ENCODE assay signal across 23 cellular contexts in genomic region chr10:11654659-11655058, GRCh38. TPM values are rescaled to one million over a fixed set of nuclear protein-coding genes. Genes with fewer than 3 reads are reported as not detected.
DNase-seq lines count a peak whose midpoint lies in the region; ATAC-seq, FAIRE-seq and TF ChIP-seq lines count a peak whose summit lies in the region.
"Had no signal": no experiment of that assay in that cellular context is flagged by ENCODE, and none has a peak within 500 bp of the region (broad histone marks: within the 10 kb centered on the region; RNA-seq: fewer than 3 reads in every experiment).

No MANE protein-coding gene starts in this region.

- H3K9ac ChIP-seq in K562 (ENCODE audit: insufficient read depth in 1 of 2, low read depth in 2 of 2, low read length in 2 of 2), result no peak overlapping the region; a peak in 1 of 4 replicates
- H3K9ac ChIP-seq in neuronal stem cell (ENCODE audit: low read depth, low read length, poor library complexity), result no peak overlapping the region
- H3K9ac ChIP-seq: BLaER1 treated with 17β-estradiol and CSF1 and Interleukin-3, amounts not matched to agents 10 nM and 100 nM had no signal

- H3K27ac Mint-ChIP-seq in GM23338, result no peak overlapping the region
- H3K27ac Mint-ChIP-seq: CD4-positive, alpha-beta memory T cell; IgD-negative memory B cell had no signal

- no peaks in the 10 kb centered on the region for H3K9me3 ChIP-seq in K562 (replicated peaks; ENCODE audit: control insufficient read depth, insufficient read depth, low read depth, low read length)
- no peaks in the 10 kb centered on the region for H3K9me3 ChIP-seq in neuronal stem cell (replicated peaks in 1 of 2; ENCODE audit: control insufficient read depth in 2 of 2, insufficient read depth in 1 of 2, low read depth in 1 of 2, low read length in 2 of 2)
- no peaks in the 10 kb centered on the region for H3K9me3 ChIP-seq in pancreas
- H3K9me3 ChIP-seq: Caco-2, Peyer's patch had no signal

- H3K18ac ChIP-seq in neuronal stem cell (ENCODE audit: low read length), result no peak overlapping the region

- ATAC-seq in GM23338 (no peak), K562 (no peak), GM18868 (IDR thresholded peaks at IDR 0.05; ENCODE audit: unreplicated experiment) (no peak), GM21423 (IDR thresholded peaks at IDR 0.05; ENCODE audit: unreplicated experiment) (no peak), pancreas (no peak)

- no peak overlapping the region for H3K4ac ChIP-seq in neuronal stem cell (ENCODE audit: low read length)

- H3K9me3 Mint-ChIP-seq in GM23338, result no peaks in the 10 kb centered on the region; the same call in 2 of the 3 replicates
- H3K9me3 Mint-ChIP-seq: CD4-positive, alpha-beta memory T cell; IgD-negative memory B cell had no signal

- DNase-seq in NCI-H2227 (lab: John Stamatoyannopoulos, UW; ENCODE audit: unreplicated experiment) (peak; percentile 0), NCI-H2227 treated with DMSO at 0.1 percent for 48 hours (lab: John Stamatoyannopoulos, UW) (no peak), GM23338 (ENCODE audit: low spot score) (no peak), K562 (ENCODE audit: extremely low read depth in 1 of 4, low spot score in 3 of 4) (no peak), neuronal stem cell (ENCODE audit: low spot score) (no peak), pancreas (no peak)
- DNase-seq: Caco-2; CD4-positive, alpha-beta memory T cell; DND-41; H7; Kasumi-1; NCI-H1694; NCI-H510A treated with DMSO at 0.1 percent for 48 hours; NCI-H774; Peyer's patch; Right ventricle myocardium superior; SW 1271 had no signal

- no peaks in the 10 kb centered on the region for H3F3A ChIP-seq in GM23338 (replicated peaks; ENCODE audit: low read depth)

- H3K36me3 ChIP-seq in GM23338 (ENCODE audit: insufficient read depth) (no peaks in the 10 kb centered on the region), K562 (ENCODE audit: control insufficient read depth, insufficient read depth, low read length) (no peaks in the 10 kb centered on the region), neuronal stem cell (replicated peaks in 1 of 2; ENCODE audit: control insufficient read depth in 2 of 2, insufficient read depth in 2 of 2, low read length in 2 of 2) (no peaks in the 10 kb centered on the region), pancreas (no peaks in the 10 kb centered on the region)
- H3K36me3 ChIP-seq: BLaER1 treated with 17β-estradiol and CSF1 and Interleukin-3, amounts not matched to agents 10 nM and 100 nM; Peyer's patch had no signal

- H3K79me2 ChIP-seq in GM23338 (replicated peaks; ENCODE audit: insufficient read depth) (no peaks in the 10 kb centered on the region), K562 (ENCODE audit: control insufficient read depth, insufficient read depth, low read length) (no peaks in the 10 kb centered on the region)

- in situ Hi-C loops in K562 (cut with MboI), result no loop called here

- no peaks in the 10 kb centered on the region for H3K79me1 ChIP-seq in neuronal stem cell (ENCODE audit: low read depth, low read length)

- H4K91ac ChIP-seq in neuronal stem cell (ENCODE audit: low read depth, low read length, poor library complexity), result no peak overlapping the region

- H4K20me1 ChIP-seq in GM23338 (replicated peaks; ENCODE audit: insufficient read depth) (no peaks in the 10 kb centered on the region), K562 (replicated peaks; ENCODE audit: control insufficient read depth, insufficient read depth, low read length) (no peaks in the 10 kb centered on the region)
- H4K20me1 ChIP-seq: BLaER1 treated with 17β-estradiol and CSF1 and Interleukin-3, amounts not matched to agents 10 nM and 100 nM had no signal

- H3K27me3 Mint-ChIP-seq in GM23338 (ENCODE audit: insufficient read depth, low read depth, poor library complexity), result peaks cover 3% of the 10 kb centered on the region
- H3K27me3 Mint-ChIP-seq: IgD-negative memory B cell had no signal

- 82% methylated on average over 9 of the region's 9 CpGs for WGBS in K562 (ENCODE audit: insufficient coverage, low coverage, missing lambda C conversion rate)
- no CpG with 5 or more reads among the region's 9 CpGs for WGBS in neuronal stem cell (ENCODE audit: extremely low coverage in 2 of 2, insufficient read length in 2 of 2, insufficient replicate concordance in 1 of 2), 2 donors
- WGBS in pancreas, 2 donors, result 87 to 93% methylated on average over 9 of the region's 9 CpGs

- no peak for FAIRE-seq in K562 (lab: Jason Lieb, UNC)
- FAIRE-seq in pancreas (lab: Jason Lieb, UNC), result no peak
- FAIRE-seq: GM12891 had no signal

- no peak overlapping the region for H2BK120ac ChIP-seq in neuronal stem cell (ENCODE audit: low read depth, low read length)

- H2BK15ac ChIP-seq in neuronal stem cell (ENCODE audit: low read length), result no peak overlapping the region

- no peak overlapping the region for H4K8ac ChIP-seq in neuronal stem cell (ENCODE audit: low read depth, low read length)

- POLR2A ChIA-PET in K562 (lab: Yijun Ruan, JAX), result interaction anchor here (1.3 to 1.4 kb wide), 2 partner anchors 23 to 42 kb away, joined by 3 read pairs; no protein-coding TSS in a partner anchor

- H3K4me3 ChIP-seq in GM23338, result no peak overlapping the region
- H3K4me3 ChIP-seq in K562, result no peak overlapping the region
- peak overlapping the region in 1 of 2 donors; percentile 26 for H3K4me3 ChIP-seq in neuronal stem cell (ENCODE audit: low read length in 2 of 2)
- H3K4me3 ChIP-seq in pancreas, result no peak overlapping the region
- H3K4me3 ChIP-seq: BLaER1 treated with 17β-estradiol and CSF1 and Interleukin-3, amounts not matched to agents 10 nM and 100 nM; Peyer's patch had no signal

- H3K4me3 Mint-ChIP-seq in GM23338, result no peak overlapping the region
- H3K4me3 Mint-ChIP-seq: CD4-positive, alpha-beta memory T cell had no signal

- no peak for TF ChIP-seq EP300 in K562 (IDR thresholded peaks at IDR 0.05; ENCODE audit: low read length)

- no peak for TF ChIP-seq CTCF in GM23338 (conservative IDR thresholded peaks at IDR 0.05; ENCODE audit: low read depth in 2 of 2)
- TF ChIP-seq CTCF in K562 (IDR thresholded peaks at IDR 0.05 in 2 of 3, conservative IDR thresholded peaks at IDR 0.05 in 1 of 3; ENCODE audit: insufficient read depth in 2 of 3, low read depth in 1 of 3, low read length in 3 of 3), result no peak
- TF ChIP-seq CTCF in pancreas (IDR thresholded peaks at IDR 0.05), result no peak

- no peaks in the 10 kb centered on the region for H3K9me1 ChIP-seq in K562 (ENCODE audit: control insufficient read depth, insufficient read depth, low read length)

- no peaks in the 10 kb centered on the region for H3K4me1 Mint-ChIP-seq in GM23338

- H3K4me2 ChIP-seq in GM23338 (no peak overlapping the region), K562 (ENCODE audit: insufficient read depth, low read length) (no peak overlapping the region), neuronal stem cell (ENCODE audit: insufficient read depth, low read length, poor library complexity, severe bottlenecking) (no peak overlapping the region)

- H2AFZ ChIP-seq in GM23338 (0 out of 2 replicates have a peak overlapping the region, but pooled peaks have one; percentile 43), K562 (ENCODE audit: low read depth, low read length) (no peak overlapping the region), neuronal stem cell (ENCODE audit: low read length) (no peak overlapping the region)

- H3K36me3 Mint-ChIP-seq in GM23338 (ENCODE audit: low read depth), result no peaks in the 10 kb centered on the region
- H3K36me3 Mint-ChIP-seq: CD4-positive, alpha-beta memory T cell had no signal

- no peaks in the 10 kb centered on the region for H3K4me1 ChIP-seq in GM23338 (ENCODE audit: insufficient read depth)
- peaks cover 3 to 9% of the 10 kb centered on the region in 2 experiments; a peak in 4 of 5 replicates for H3K4me1 ChIP-seq in K562 (replicated peaks in 1 of 2; ENCODE audit: control insufficient read depth in 2 of 2, insufficient read depth in 2 of 2, low read length in 2 of 2)
- peaks cover 0 to 1% of the 10 kb centered on the region in 2 donors for H3K4me1 ChIP-seq in neuronal stem cell (ENCODE audit: control insufficient read depth in 2 of 2, insufficient read depth in 1 of 2, low read depth in 1 of 2, low read length in 2 of 2)
- H3K4me1 ChIP-seq in pancreas, result no peaks in the 10 kb centered on the region
- H3K4me1 ChIP-seq: Caco-2, Peyer's patch had no signal

- H3K14ac ChIP-seq in neuronal stem cell (ENCODE audit: low read length), result no peak overlapping the region

- CTCF ChIA-PET in K562 (lab: Yijun Ruan, JAX; ENCODE audit: low intra/inter-chr PET ratio), result no interaction called here

- BruUV-seq in K562 (replicated peaks; lab: Mats Ljungman, UMichigan), result no TSS peak

- no peak for TF ChIP-seq POLR2A in K562 (conservative IDR thresholded peaks at IDR 0.05)

- intact Hi-C loops in K562 (cut with micrococcal nuclease), result no loop called here
- intact Hi-C loops in pancreas (cut with DNase I), result no loop called here

- no peak overlapping the region for H3K27ac ChIP-seq in GM23338 (ENCODE audit: low read depth)
- H3K27ac ChIP-seq in K562 (ENCODE audit: extremely low read depth, low read depth, low read length), result no peak overlapping the region
- H3K27ac ChIP-seq in neuronal stem cell (replicated peaks; ENCODE audit: low read length), result no peak overlapping the region
- H3K27ac ChIP-seq in pancreas, result no peak overlapping the region
- H3K27ac ChIP-seq: 22Rv1; BLaER1 treated with 17β-estradiol and CSF1 and Interleukin-3, amounts not matched to agents 10 nM and 100 nM; Peyer's patch had no signal

- no peak overlapping the region for H2BK12ac ChIP-seq in neuronal stem cell (ENCODE audit: low read length)

- H3K27me3 ChIP-seq in GM23338 (ENCODE audit: insufficient read depth), result no peaks in the 10 kb centered on the region
- no peaks in the 10 kb centered on the region for H3K27me3 ChIP-seq in K562 (ENCODE audit: control insufficient read depth in 2 of 2, insufficient read depth in 2 of 2, low read length in 2 of 2)
- H3K27me3 ChIP-seq in neuronal stem cell (ENCODE audit: control insufficient read depth in 3 of 3, insufficient read depth in 3 of 3, low read depth in 1 of 3, low read length in 3 of 3), result peaks cover 0 to 3% (median 0%) of the 10 kb centered on the region in 3 experiments
- no peaks in the 10 kb centered on the region for H3K27me3 ChIP-seq in pancreas
- H3K27me3 ChIP-seq: BLaER1 treated with 17β-estradiol and CSF1 and Interleukin-3, amounts not matched to agents 10 nM and 100 nM; Peyer's patch had no signal

- peak overlapping the region; percentile 60 for H2BK5ac ChIP-seq in neuronal stem cell (ENCODE audit: low read length)

- no peak overlapping the region for H3K23ac ChIP-seq in neuronal stem cell (ENCODE audit: low read depth, low read length, poor library complexity)

- no peak overlapping the region for H2AK5ac ChIP-seq in neuronal stem cell (ENCODE audit: low read depth, low read length)

- H3K9me2 ChIP-seq in GM23338 (ENCODE audit: insufficient read depth), result no peaks in the 10 kb centered on the region

- no peak for TF ChIP-seq RAD21 in K562 (CRISPR knock-in tag; conservative IDR thresholded peaks at IDR 0.05 in 1 of 2, IDR thresholded peaks at IDR 0.05 in 1 of 2)

RNA-seq across cellular contexts. Expression of gene USP6NL, which starts 43.2 kb away (rescaled TPM):
- total RNA-seq in GM23338 (2014; rRNA removed; shearing (Covaris generic)), result 23.0 and 29.7 TPM in 2 replicates
- polyA plus RNA-seq in GM23338 (2016; fragmentation: Nextera tagmentation; extraction: Ambion mirVana) (6.8 and 8.1 TPM in 2 replicates), K562 (2011; rRNA removed) (11.5 and 16.8 TPM in 2 replicates), K562 (2014; fragmentation: Illumina TruSeq; extraction: Trizol) (20.0 and 22.0 TPM in 2 replicates), K562 (2014; fragmentation: Nextera tagmentation; extraction: Ambion mirVana) (1 to 10 TPM; 3.2 to 3.8 TPM), K562 (2014; rRNA removed) (17.0 and 17.8 TPM in 2 replicates), pancreas (1 to 10 TPM; 2.2 to 3.8 TPM)
- total RNA-seq in K562 (2011; cell fraction: chromatin; rRNA removed; ENCODE audit: low replicate concordance), result 21.7 and 68.0 TPM in 2 replicates
- total RNA-seq in K562 (2011; cell fraction: nucleolus; rRNA removed), result 11.3 and 18.0 TPM in 2 replicates
- 45.8 and 75.7 TPM in 2 replicates for total RNA-seq in K562 (2011; cell fraction: nucleoplasm; rRNA removed)
- total RNA-seq in K562 (2014; rRNA removed) (19.8 and 24.0 TPM in 2 replicates), K562 (2014; rRNA removed; fragmentation: Illumina TruSeq; extraction: Trizol) (20.4 and 23.6 TPM in 2 replicates), K562 (2015; rRNA removed; fragmentation: Illumina TruSeq; extraction: Trizol) (22.1 and 24.5 TPM in 2 replicates), K562 (2021) (25.1 and 26.6 TPM in 2 replicates), pancreas (10 to 100 TPM in 1 of 6 donors, 1 to 10 TPM in 5; 4.2 to 10.4 (median 6.0) TPM)
- polyA plus RNA-seq in K562 (2011; cell fraction: cytosol; rRNA removed), result 10.2 and 10.7 TPM in 2 replicates
- 22.8 and 27.5 TPM in 2 replicates for polyA plus RNA-seq in K562 (2011; cell fraction: nucleus; rRNA removed)
- polyA plus RNA-seq in K562 (2012), result 20.8 and 21.4 TPM in 2 replicates
- 19.0 and 21.8 TPM in 2 replicates for polyA minus RNA-seq in K562 (2011; rRNA and poly(A)+ RNA removed)
- polyA minus RNA-seq in K562 (2011; cell fraction: cytosol; rRNA and poly(A)+ RNA removed), result 8.5 and 11.0 TPM in 2 replicates
- polyA minus RNA-seq in K562 (2011; cell fraction: nucleus; rRNA and poly(A)+ RNA removed), result 20.2 and 24.8 TPM in 2 replicates
- 27.6 TPM for polyA plus RNA-seq in neuronal stem cell (2013, experiment 1 of 2)
- 27.7 TPM for polyA plus RNA-seq in neuronal stem cell (2013, experiment 2 of 2)
